In genomic region chr19:35090160-35090794, GRCh38 we compare ENCODE assay signal across 9 cellular contexts. TPM values are rescaled to one million over a fixed set of nuclear protein-coding genes. Genes with fewer than 3 reads are reported as not detected.
A peak's percentile ranks its signal among the peaks of the same experiment; 100 is the strongest.
DNase-seq lines count a peak whose midpoint lies in the region; ATAC-seq, FAIRE-seq and TF ChIP-seq lines count a peak whose summit lies in the region.
"Had no signal": no experiment of that assay in that cellular context is flagged by ENCODE, and none has a peak within 500 bp of the region (broad histone marks: within the 10 kb centered on the region; RNA-seq: fewer than 3 reads in every experiment).

No MANE protein-coding gene starts in this region.

- WGBS in ovary, 3 donors = 15 to 20% (median 15%) methylated on average over 14 of the region's 14 CpGs

- no peak for TF ChIP-seq POLR2A in ovary (IDR thresholded peaks at IDR 0.05)

- FAIRE-seq in HTR-8/SVneo (lab: Jason Lieb, UNC) = no peak

- TF ChIP-seq CTCF in OCI-LY3 (IDR thresholded peaks at IDR 0.05; ENCODE audit: low read depth, low read length) (peak; percentile 68), glutamatergic neuron (IDR thresholded peaks at IDR 0.05; ENCODE audit: partially characterized antibody, unreplicated experiment) (peak; percentile 87), ovary (IDR thresholded peaks at IDR 0.05) (peak; percentile 14 to 49 (median 41))

- DNase-seq in COLO668 (lab: John Stamatoyannopoulos, UW; ENCODE audit: unreplicated experiment) = peak; percentile 41
- peak; percentile 79 for DNase-seq in HTR-8/SVneo (ENCODE audit: insufficient read length, low spot score)
- peak; percentile 44 for DNase-seq in glutamatergic neuron
- peak; percentile 36 to 65 (median 52) for DNase-seq in ovary

- peak overlapping the region; percentile 23; the same call in 1 of the 2 replicates for H2AFZ ChIP-seq in OCI-LY3 (ENCODE audit: low read depth, low read length)

- H3K4me3 ChIP-seq in OCI-LY3 (ENCODE audit: low read length) (peak overlapping the region; percentile 35), ovary (no peak overlapping the region)

- H3K36me3 ChIP-seq in OCI-LY3 (replicated peaks; ENCODE audit: low read depth, low read length) = no peaks in the 10 kb centered on the region
- no peaks in the 10 kb centered on the region for H3K36me3 ChIP-seq in ovary

- intact Hi-C loops in ovary (cut with DNase I) = loop anchor here in 3 of 4 donors (2.0 to 10.0 kb wide), 3 partner anchors 115 to 118 kb away; no protein-coding TSS in a partner anchor

- H3K27ac Mint-ChIP-seq in activated naive CD8-positive, alpha-beta T cell = no peak overlapping the region
- H3K27ac Mint-ChIP-seq in glutamatergic neuron (ENCODE audit: unreplicated experiment) = no peak overlapping the region

- H3K9me3 Mint-ChIP-seq in activated naive CD8-positive, alpha-beta T cell (ENCODE audit: low read depth) = no peaks in the 10 kb centered on the region
- H3K9me3 Mint-ChIP-seq in glutamatergic neuron (ENCODE audit: unreplicated experiment) = peaks cover 13% of the 10 kb centered on the region

- no peak overlapping the region for H3K27ac ChIP-seq in OCI-LY3 (ENCODE audit: low read length)
- no peak overlapping the region for H3K27ac ChIP-seq in ovary

- H3K4me1 ChIP-seq in OCI-LY3 (ENCODE audit: low read length) (peaks cover 15% of the 10 kb centered on the region), ovary (ENCODE audit: insufficient read depth) (no peaks in the 10 kb centered on the region)

- no peak overlapping the region for H3K9ac ChIP-seq in OCI-LY3 (ENCODE audit: low read length)

- peak overlapping the region; percentile 43 for H3K4me2 ChIP-seq in OCI-LY3 (ENCODE audit: low read length)

- H3K4me3 Mint-ChIP-seq in activated naive CD8-positive, alpha-beta T cell = peak overlapping the region; percentile 42
- no peak overlapping the region for H3K4me3 Mint-ChIP-seq in glutamatergic neuron (ENCODE audit: unreplicated experiment)

- ATAC-seq in GM21723 (IDR thresholded peaks at IDR 0.05; ENCODE audit: unreplicated experiment) (no peak), GM19035 (IDR thresholded peaks at IDR 0.05; ENCODE audit: unreplicated experiment) (no peak)

- TF ChIP-seq EP300 in ovary (IDR thresholded peaks at IDR 0.05) = no peak

- H3K36me3 Mint-ChIP-seq in activated naive CD8-positive, alpha-beta T cell = no peaks in the 10 kb centered on the region
- no peaks in the 10 kb centered on the region for H3K36me3 Mint-ChIP-seq in glutamatergic neuron (ENCODE audit: unreplicated experiment)

- H3K9me3 ChIP-seq in OCI-LY3 (ENCODE audit: insufficient read depth, low read length) (no peaks in the 10 kb centered on the region), ovary (no peaks in the 10 kb centered on the region)

- no peaks in the 10 kb centered on the region for H4K20me1 ChIP-seq in OCI-LY3 (ENCODE audit: insufficient read depth, low read length)

- no peaks in the 10 kb centered on the region for H3K79me2 ChIP-seq in OCI-LY3 (ENCODE audit: low read length)

- no peaks in the 10 kb centered on the region for H3K27me3 Mint-ChIP-seq in activated naive CD8-positive, alpha-beta T cell
- H3K27me3 Mint-ChIP-seq in glutamatergic neuron (ENCODE audit: unreplicated experiment) = peaks cover 11% of the 10 kb centered on the region

- peaks cover 7% of the 10 kb centered on the region for H3K4me1 Mint-ChIP-seq in activated naive CD8-positive, alpha-beta T cell (ENCODE audit: low read depth)
- H3K4me1 Mint-ChIP-seq in glutamatergic neuron (ENCODE audit: low read depth, unreplicated experiment) = peaks cover 12% of the 10 kb centered on the region

- no peaks in the 10 kb centered on the region; the same call in 1 of the 2 replicates for H3K27me3 ChIP-seq in OCI-LY3 (ENCODE audit: low read depth, low read length)
- H3K27me3 ChIP-seq in ovary = no peaks in the 10 kb centered on the region

RNA-seq across cellular contexts. Expression of gene FXYD3, which starts 25.3 kb away (rescaled TPM):
- total RNA-seq in glutamatergic neuron (ENCODE audit: unreplicated experiment) (not detected), ovary (10 to 100 TPM in 1 of 7 donors, 1 to 10 TPM in 4, under 1 TPM in 1, not detected in 1; 0.25 to 33.2 (median 4.1) TPM)
- under 1 TPM in 1 of 2 donors, not detected in 1; 0.23 TPM for polyA plus RNA-seq in ovary

RNA-seq across cellular contexts. Expression of gene LGI4, which starts 44.6 kb away (rescaled TPM):
- total RNA-seq in glutamatergic neuron (ENCODE audit: unreplicated experiment) (14.4 TPM), ovary (1 to 10 TPM; 1.9 to 7.5 (median 3.8) TPM)
- polyA plus RNA-seq in ovary = 10 to 100 TPM; 11.9 to 13.3 TPM

RNA-seq across cellular contexts. Expression of gene FXYD1, which starts 48.3 kb away (rescaled TPM):
- total RNA-seq in glutamatergic neuron (ENCODE audit: unreplicated experiment) = not detected
- 100 to 1,000 TPM in 3 of 7 donors, 10 to 100 TPM in 4; 26.7 to 204 (median 95.8) TPM for total RNA-seq in ovary
- polyA plus RNA-seq in ovary = 100 to 1,000 TPM in 1 of 2 donors, 10 to 100 TPM in 1; 88.5 to 134 TPM

RNA-seq across cellular contexts. Expression of gene HPN, which starts 48.8 kb away (rescaled TPM):
- 0.29 TPM for total RNA-seq in glutamatergic neuron (ENCODE audit: unreplicated experiment)
- total RNA-seq in ovary = 10 to 100 TPM in 1 of 7 donors, 1 to 10 TPM in 5, under 1 TPM in 1; 0.45 to 21.1 (median 3.8) TPM
- polyA plus RNA-seq in ovary = under 1 TPM in 1 of 2 donors, not detected in 1; 0.42 TPM
- total RNA-seq: urinary bladder had no signal

RNA-seq across cellular contexts. Expression of gene FXYD7, which starts 52.8 kb away (rescaled TPM):
- total RNA-seq in glutamatergic neuron (ENCODE audit: unreplicated experiment) = 22.3 TPM
- total RNA-seq in ovary = 1 to 10 TPM in 3 of 7 donors, under 1 TPM in 3, not detected in 1; 0.30 to 2.8 (median 1.0) TPM
- under 1 TPM in 1 of 2 donors, not detected in 1; 0.38 TPM for polyA plus RNA-seq in ovary

Comparison
In these comparisons a context has a peak if more than half of its experiments do, and no peak if none do; other contexts are left out.
1. RNA of gene FXYD1, which starts 48.3 kb away (total RNA-seq): 26.7 to 204 TPM in ovary; not detected in glutamatergic neuron (single experiment); every median in the first group is over 10 times any median in the second.
2. Peak in every context shown above with its lines, with median percentiles within 50 percentile points of each other: DNase-seq and CTCF ChIP-seq.